In genomic region chr13:97484286-97484685, GRCh38 we compare ENCODE assay signal across 5 cellular contexts.
"Had no signal": no experiment of that assay in that cellular context is flagged by ENCODE, and none has a peak within 500 bp of the region (broad histone marks: within the 10 kb centered on the region; RNA-seq: fewer than 3 reads in every experiment).

No MANE protein-coding gene starts in this region.

- DNase-seq: IMR-90, KBM-7 had no signal

- H3K4me3 ChIP-seq: K562 had no signal

- ATAC-seq: HepG2, K562 had no signal

- H3K27ac ChIP-seq: HL-60 had no signal
